8 cellular contexts compared by ENCODE assay signal in the genomic region with DNA sequence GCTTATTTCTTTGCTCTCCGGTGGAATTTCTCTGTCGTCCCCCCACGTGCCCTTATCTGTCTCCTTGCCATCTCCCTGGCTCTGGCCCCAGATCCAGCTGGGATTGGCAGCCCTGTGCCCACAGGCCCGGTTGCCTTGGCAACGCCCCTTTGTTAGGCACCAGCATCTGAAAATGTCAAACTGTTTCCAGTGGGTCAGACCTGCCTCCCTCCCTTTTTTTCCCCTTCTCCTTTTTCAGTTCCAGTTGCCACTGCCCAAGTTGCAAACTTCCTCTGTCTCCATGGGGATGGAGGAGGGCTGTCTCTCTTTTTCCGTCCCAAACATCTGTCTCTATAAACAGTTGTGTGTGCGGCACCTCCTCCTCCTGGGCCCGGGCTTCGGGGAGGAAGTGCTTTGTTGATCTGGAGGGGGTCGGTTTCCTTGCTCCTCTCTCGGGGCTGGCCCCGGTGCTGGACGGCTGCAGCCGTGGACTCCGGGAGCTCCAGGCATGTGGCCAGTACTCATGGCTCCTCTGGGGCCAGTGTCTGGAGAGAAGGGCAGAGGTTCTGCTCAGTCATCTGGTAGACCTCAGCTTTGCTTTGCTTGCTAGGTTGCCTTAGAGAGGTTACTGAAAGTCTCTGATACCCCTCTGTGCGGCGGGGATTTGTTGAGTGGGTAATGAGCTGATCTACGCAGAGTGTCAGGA. TPM values are rescaled to one million over a fixed set of nuclear protein-coding genes. Genes with fewer than 3 reads are reported as not detected.
A peak's percentile ranks its signal among the peaks of the same experiment; 100 is the strongest.
DNase-seq lines count a peak whose midpoint lies in the region; ATAC-seq and TF ChIP-seq lines count a peak whose summit lies in the region.

No MANE protein-coding gene starts in this region.

- peak overlapping the region; percentile 50 for H3K4me2 ChIP-seq in osteoblast (ENCODE audit: insufficient read depth, low read length)

- peak overlapping the region; percentile 70 for H2AFZ ChIP-seq in osteoblast (ENCODE audit: low read length)

- no peaks in the 10 kb centered on the region for H3K79me2 ChIP-seq in osteoblast (ENCODE audit: insufficient read depth, low read length)

- DNase-seq in Calu3 (no peak), LHCN-M2 (ENCODE audit: low read depth) (peak; percentile 94), globus pallidus (ENCODE audit: low spot score) (peak; percentile 62), osteoblast (ENCODE audit: insufficient read length, low spot score, missing footprints) (peak; percentile 95), BE2C (no peak)
- DNase-seq in activated T-cell treated with anti-CD3 and anti-CD28 coated beads, Interleukin-2, amount 50 U/mL, for 24 hours = no peak
- DNase-seq in activated CD8-positive, alpha-beta memory T cell treated with anti-CD3 and anti-CD28 coated beads for 24 hours = no peak

- H3K36me3 ChIP-seq in osteoblast (ENCODE audit: insufficient read depth, low read length) = no peaks in the 10 kb centered on the region
- H3K36me3 ChIP-seq in BE2C = no peaks in the 10 kb centered on the region

- intact Hi-C loops in Calu3 (cut with micrococcal nuclease; ENCODE audit: unreplicated experiment) = no loop called here

- no peak for ATAC-seq in HG03159 (IDR thresholded peaks at IDR 0.05; ENCODE audit: unreplicated experiment)

- no peaks in the 10 kb centered on the region for H4K20me1 ChIP-seq in osteoblast (ENCODE audit: insufficient read depth, low read length)

- no peaks in the 10 kb centered on the region for H3K27me3 Mint-ChIP-seq in Calu3 (ENCODE audit: unreplicated experiment)
- H3K27me3 Mint-ChIP-seq in activated T-cell treated with anti-CD3 and anti-CD28 coated beads, Interleukin-2, amount 50 U/mL, for 24 hours = no peaks in the 10 kb centered on the region

- peak overlapping the region; percentile 35 for H3K27ac Mint-ChIP-seq in Calu3 (ENCODE audit: unreplicated experiment)
- peak overlapping the region; percentile 63 for H3K27ac Mint-ChIP-seq in activated T-cell treated with anti-CD3 and anti-CD28 coated beads, Interleukin-2, amount 50 U/mL, for 24 hours

- peak overlapping the region; percentile 93 for H3K27ac ChIP-seq in osteoblast (ENCODE audit: low read depth, low read length)

- H3K9me3 ChIP-seq in osteoblast (ENCODE audit: low read depth, low read length) (no peaks in the 10 kb centered on the region), BE2C (no peaks in the 10 kb centered on the region)

- no peak overlapping the region for H3K4me3 Mint-ChIP-seq in Calu3 (ENCODE audit: low read depth, unreplicated experiment)
- no peak overlapping the region for H3K4me3 Mint-ChIP-seq in activated T-cell treated with anti-CD3 and anti-CD28 coated beads, Interleukin-2, amount 50 U/mL, for 24 hours

- no peaks in the 10 kb centered on the region for H3K9me3 Mint-ChIP-seq in Calu3 (ENCODE audit: low read depth, unreplicated experiment)
- H3K9me3 Mint-ChIP-seq in activated T-cell treated with anti-CD3 and anti-CD28 coated beads, Interleukin-2, amount 50 U/mL, for 24 hours = no peaks in the 10 kb centered on the region

- H3K4me1 ChIP-seq in osteoblast (ENCODE audit: insufficient read depth, low read length) = peaks cover 44% of the 10 kb centered on the region
- H3K4me1 ChIP-seq in BE2C = peaks cover 9% of the 10 kb centered on the region; the same call in 1 of the 2 replicates

- H3K27me3 ChIP-seq in osteoblast (ENCODE audit: insufficient read depth, low read length) = no peaks in the 10 kb centered on the region
- H3K27me3 ChIP-seq in BE2C = no peaks in the 10 kb centered on the region

- TF ChIP-seq CTCF in Calu3 (IDR thresholded peaks at IDR 0.05; ENCODE audit: unreplicated experiment) (no peak), osteoblast (IDR thresholded peaks at IDR 0.05; ENCODE audit: extremely low read depth, low read depth, low read length) (no peak), BE2C (IDR thresholded peaks at IDR 0.05; ENCODE audit: low read depth, low read length) (no peak)

- H3K4me3 ChIP-seq in osteoblast (ENCODE audit: insufficient read depth, low read length) (peak overlapping the region; percentile 39), BE2C (ENCODE audit: low read depth, low read length) (no peak overlapping the region)

- no TSS peak for BruUV-seq in Calu3 (replicated peaks; lab: Mats Ljungman, UMichigan)

- CTCF ChIA-PET in Calu3 (lab: Charles Lee) = no interaction called here

- peaks cover 29% of the 10 kb centered on the region for H3K4me1 Mint-ChIP-seq in Calu3 (ENCODE audit: low read depth, unreplicated experiment)
- H3K4me1 Mint-ChIP-seq in activated T-cell treated with anti-CD3 and anti-CD28 coated beads, Interleukin-2, amount 50 U/mL, for 24 hours (ENCODE audit: low read depth) = peaks cover 26% of the 10 kb centered on the region

- H3K36me3 Mint-ChIP-seq in Calu3 (ENCODE audit: insufficient read depth, unreplicated experiment) = peaks cover 11% of the 10 kb centered on the region
- H3K36me3 Mint-ChIP-seq in activated T-cell treated with anti-CD3 and anti-CD28 coated beads, Interleukin-2, amount 50 U/mL, for 24 hours (ENCODE audit: low read depth) = no peaks in the 10 kb centered on the region

RNA-seq across cellular contexts. Expression of gene SOCS3, which starts 35.3 kb away (rescaled TPM):
- total RNA-seq in Calu3 (2022) = 39.5 and 51.6 TPM in 2 replicates
- total RNA-seq in LHCN-M2 (2014; rRNA removed) = 29.3 and 32.8 TPM in 2 replicates
- polyA plus RNA-seq in LHCN-M2 (2012) = 7.4 TPM
- total RNA-seq in osteoblast = 78.1 and 95.2 TPM in 2 replicates
- 0.52 TPM for polyA plus RNA-seq in BE2C (2012; ENCODE audit: insufficient read depth, insufficient read length, low read depth)

RNA-seq across cellular contexts. Expression of gene PGS1, which starts 53.9 kb away (rescaled TPM):
- 39.5 and 42.6 TPM in 2 replicates for total RNA-seq in Calu3 (2022)
- total RNA-seq in LHCN-M2 (2014; rRNA removed) = 31.9 and 35.0 TPM in 2 replicates
- 16.3 TPM for polyA plus RNA-seq in LHCN-M2 (2012)
- 34.4 and 39.5 TPM in 2 replicates for total RNA-seq in osteoblast
- 66.0 TPM for polyA plus RNA-seq in BE2C (2012; ENCODE audit: insufficient read depth, insufficient read length, low read depth)

Comparison
In these comparisons a context has a peak if more than half of its experiments do, and no peak if none do; other contexts are left out.
1. DNase-seq: peak in LHCN-M2 (single experiment), globus pallidus (single experiment) and osteoblast (single experiment); none in Calu3 (single experiment), activated T-cell treated with anti-CD3 and anti-CD28 coated beads, Interleukin-2, amount 50 U/mL, for 24 hours (single experiment), activated CD8-positive, alpha-beta memory T cell treated with anti-CD3 and anti-CD28 coated beads for 24 hours (single experiment) and BE2C (single experiment).